In the genomic region with DNA sequence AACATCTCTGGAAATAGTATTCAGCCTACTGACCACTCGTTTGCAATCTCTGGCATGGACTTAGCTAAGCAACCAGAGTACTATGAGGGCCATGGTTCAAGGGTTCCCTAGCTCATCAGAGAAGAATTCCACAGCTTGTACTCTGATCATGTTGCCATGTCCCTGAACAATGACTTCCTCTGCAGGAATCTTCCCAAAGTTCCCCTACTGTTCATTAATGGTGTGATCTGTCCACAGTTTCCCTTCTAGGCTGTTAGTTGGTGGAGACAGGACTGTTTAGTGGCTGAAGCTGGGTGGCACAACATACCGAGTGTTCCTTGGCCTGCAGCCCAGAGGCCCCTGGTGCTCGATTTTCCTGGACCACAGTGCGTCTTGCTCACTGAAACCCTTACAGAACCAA, we compare ENCODE assay signal across 14 cellular contexts. TPM values are rescaled to one million over a fixed set of nuclear protein-coding genes. Genes with fewer than 3 reads are reported as not detected.
DNase-seq lines count a peak whose midpoint lies in the region; ATAC-seq and TF ChIP-seq lines count a peak whose summit lies in the region.
"Had no signal": no experiment of that assay in that cellular context is flagged by ENCODE, and none has a peak within 500 bp of the region (broad histone marks: within the 10 kb centered on the region; RNA-seq: fewer than 3 reads in every experiment).

No MANE protein-coding gene starts in this region.

- TF ChIP-seq CTCF in AG10803 (conservative IDR thresholded peaks at IDR 0.05; ENCODE audit: low read length) (peak; percentile 32), fibroblast of mammary gland (conservative IDR thresholded peaks at IDR 0.05; ENCODE audit: control insufficient read depth, insufficient read depth, low read depth, low read length) (no peak), osteocyte (IDR thresholded peaks at IDR 0.05) (no peak)

- H3K27me3 Mint-ChIP-seq in osteocyte (ENCODE audit: unreplicated experiment): no peaks in the 10 kb centered on the region
- peaks cover 6% of the 10 kb centered on the region for H3K27me3 Mint-ChIP-seq in activated naive CD4-positive, alpha-beta T cell treated with anti-CD3 and anti-CD28 coated beads, Interleukin-2, amount 10 ng/mL, durations not matched to agents 7 days and 5 days
- H3K27me3 Mint-ChIP-seq: dendritic cell treated with granulocyte-macrophage colony-stimulating factor and Interleukin-4, amounts not matched to agents 40 ng/mL and 50 ng/mL, for 4 days had no signal

- peak overlapping the region; percentile 77 for H3K27ac ChIP-seq in SJSA1

- H3K4me3 Mint-ChIP-seq in osteocyte (ENCODE audit: unreplicated experiment): peak overlapping the region; percentile 15
- no peak overlapping the region for H3K4me3 Mint-ChIP-seq in activated naive CD4-positive, alpha-beta T cell treated with anti-CD3 and anti-CD28 coated beads, Interleukin-2, amount 10 ng/mL, durations not matched to agents 7 days and 5 days
- H3K4me3 Mint-ChIP-seq: activated CD8-positive, alpha-beta T cell treated with anti-CD3 and anti-CD28 coated beads, Interleukin-2, amount 10 ng/mL, durations not matched to agents 7 days and 5 days; CD4-positive, CD25-positive, alpha-beta regulatory T cell; dendritic cell treated with granulocyte-macrophage colony-stimulating factor and Interleukin-4, amounts not matched to agents 40 ng/mL and 50 ng/mL, for 4 days had no signal

- peak; percentile 98 for DNase-seq in AG10803 (ENCODE audit: low read depth)
- peak; percentile 77 to 81 for DNase-seq in SJSA1 (ENCODE audit: low read depth in 1 of 2, low spot score in 2 of 2)
- peak; percentile 97 for DNase-seq in fibroblast of mammary gland (ENCODE audit: low read depth)
- DNase-seq in osteocyte (ENCODE audit: extremely low spot score, unreplicated experiment): no peak
- no peak for DNase-seq in activated CD4-positive, alpha-beta T cell treated with anti-CD3 and anti-CD28 coated beads, Interleukin-2, amount 50 U/mL, for 4 hours
- no peak for DNase-seq in activated naive CD4-positive, alpha-beta T cell treated with anti-CD3 and anti-CD28 coated beads, Interleukin-2, amount 10 ng/mL, durations not matched to agents 7 days and 5 days
- no peak for DNase-seq in OCI-M1 (lab: John Stamatoyannopoulos, UW)
- DNase-seq: activated CD8-positive, alpha-beta T cell treated with anti-CD3 and anti-CD28 coated beads, Interleukin-2, amount 10 ng/mL, durations not matched to agents 7 days and 5 days; activated naive CD4-positive, alpha-beta T cell treated with Interleukin-2 at 50 U/mL for 16 hours; CD4-positive, CD25-positive, alpha-beta regulatory T cell; Karpas-422 had no signal

- CTCF ChIA-PET in activated naive CD4-positive, alpha-beta T cell treated with anti-CD3 and anti-CD28 coated beads, Interleukin-2, amount 10 ng/mL, durations not matched to agents 7 days and 5 days (lab: Charles Lee): interaction anchor here (1.1 kb wide), 1 partner anchor 118 kb away, joined by 3 read pairs; no protein-coding TSS in a partner anchor

- no peak for ATAC-seq in GM18909 (IDR thresholded peaks at IDR 0.05; ENCODE audit: poor library complexity, unreplicated experiment)
- ATAC-seq: activated CD8-positive, alpha-beta T cell treated with anti-CD3 and anti-CD28 coated beads, Interleukin-2, amount 10 ng/mL, durations not matched to agents 7 days and 5 days had no signal

- H3K4me3 ChIP-seq in AG10803 (ENCODE audit: low read length) (no peak overlapping the region), SJSA1 (no peak overlapping the region), fibroblast of mammary gland (ENCODE audit: control insufficient read depth, low read depth, low read length) (no peak overlapping the region)

- H3K9me3 ChIP-seq in SJSA1 (replicated peaks): no peaks in the 10 kb centered on the region

- peaks cover 34% of the 10 kb centered on the region for H3K4me1 Mint-ChIP-seq in osteocyte (ENCODE audit: unreplicated experiment)
- no peaks in the 10 kb centered on the region for H3K4me1 Mint-ChIP-seq in activated naive CD4-positive, alpha-beta T cell treated with anti-CD3 and anti-CD28 coated beads, Interleukin-2, amount 10 ng/mL, durations not matched to agents 7 days and 5 days
- H3K4me1 Mint-ChIP-seq: CD4-positive, CD25-positive, alpha-beta regulatory T cell had no signal

- H3K27ac Mint-ChIP-seq in osteocyte (ENCODE audit: unreplicated experiment): peak overlapping the region; percentile 68
- H3K27ac Mint-ChIP-seq in activated naive CD4-positive, alpha-beta T cell treated with anti-CD3 and anti-CD28 coated beads, Interleukin-2, amount 10 ng/mL, durations not matched to agents 7 days and 5 days: no peak overlapping the region
- H3K27ac Mint-ChIP-seq: activated CD8-positive, alpha-beta T cell treated with anti-CD3 and anti-CD28 coated beads, Interleukin-2, amount 10 ng/mL, durations not matched to agents 7 days and 5 days; dendritic cell treated with granulocyte-macrophage colony-stimulating factor and Interleukin-4, amounts not matched to agents 40 ng/mL and 50 ng/mL, for 4 days had no signal

- H3K9me3 Mint-ChIP-seq in osteocyte (ENCODE audit: unreplicated experiment): no peaks in the 10 kb centered on the region
- no peaks in the 10 kb centered on the region for H3K9me3 Mint-ChIP-seq in activated naive CD4-positive, alpha-beta T cell treated with anti-CD3 and anti-CD28 coated beads, Interleukin-2, amount 10 ng/mL, durations not matched to agents 7 days and 5 days
- H3K9me3 Mint-ChIP-seq: dendritic cell treated with granulocyte-macrophage colony-stimulating factor and Interleukin-4, amounts not matched to agents 40 ng/mL and 50 ng/mL, for 4 days had no signal

- no peaks in the 10 kb centered on the region for H3K27me3 ChIP-seq in SJSA1 (replicated peaks)

- H3K36me3 Mint-ChIP-seq in osteocyte (ENCODE audit: unreplicated experiment): peaks cover 3% of the 10 kb centered on the region
- H3K36me3 Mint-ChIP-seq in activated naive CD4-positive, alpha-beta T cell treated with anti-CD3 and anti-CD28 coated beads, Interleukin-2, amount 10 ng/mL, durations not matched to agents 7 days and 5 days: no peaks in the 10 kb centered on the region
- H3K36me3 Mint-ChIP-seq: CD4-positive, CD25-positive, alpha-beta regulatory T cell had no signal

- peaks cover 33% of the 10 kb centered on the region for H3K4me1 ChIP-seq in SJSA1 (replicated peaks)

- no peaks in the 10 kb centered on the region for H3K36me3 ChIP-seq in SJSA1

RNA-seq across cellular contexts. Expression of a gene that starts 44.4 kb away (rescaled TPM):
- 1.3 and 2.1 TPM in 2 replicates for total RNA-seq in SJSA1 (2014; rRNA removed; shearing (Covaris generic))
- total RNA-seq in osteocyte: 0.56 and 1.2 TPM in 2 replicates
- total RNA-seq: activated CD8-positive, alpha-beta T cell treated with anti-CD3 and anti-CD28 coated beads, Interleukin-2, amount 10 ng/mL, durations not matched to agents 7 days and 5 days; CD4-positive, CD25-positive, alpha-beta regulatory T cell; T-helper 2 cell treated with Interferon-gamma antibody and Interleukin-4, amounts not matched to agents 100 ng/mL and 5 ng/mL, for 36 hours had no signal

Comparison
In these comparisons a context has a peak if more than half of its experiments do, and no peak if none do; other contexts are left out.
1. DNase-seq: peak in AG10803 (single experiment), SJSA1 (2 of 2) and fibroblast of mammary gland (single experiment); none in osteocyte (single experiment), activated CD4-positive, alpha-beta T cell treated with anti-CD3 and anti-CD28 coated beads, Interleukin-2, amount 50 U/mL, for 4 hours (0 of 2), activated naive CD4-positive, alpha-beta T cell treated with anti-CD3 and anti-CD28 coated beads, Interleukin-2, amount 10 ng/mL, durations not matched to agents 7 days and 5 days (single experiment) and OCI-M1 (single experiment).